In the genomic region with DNA sequence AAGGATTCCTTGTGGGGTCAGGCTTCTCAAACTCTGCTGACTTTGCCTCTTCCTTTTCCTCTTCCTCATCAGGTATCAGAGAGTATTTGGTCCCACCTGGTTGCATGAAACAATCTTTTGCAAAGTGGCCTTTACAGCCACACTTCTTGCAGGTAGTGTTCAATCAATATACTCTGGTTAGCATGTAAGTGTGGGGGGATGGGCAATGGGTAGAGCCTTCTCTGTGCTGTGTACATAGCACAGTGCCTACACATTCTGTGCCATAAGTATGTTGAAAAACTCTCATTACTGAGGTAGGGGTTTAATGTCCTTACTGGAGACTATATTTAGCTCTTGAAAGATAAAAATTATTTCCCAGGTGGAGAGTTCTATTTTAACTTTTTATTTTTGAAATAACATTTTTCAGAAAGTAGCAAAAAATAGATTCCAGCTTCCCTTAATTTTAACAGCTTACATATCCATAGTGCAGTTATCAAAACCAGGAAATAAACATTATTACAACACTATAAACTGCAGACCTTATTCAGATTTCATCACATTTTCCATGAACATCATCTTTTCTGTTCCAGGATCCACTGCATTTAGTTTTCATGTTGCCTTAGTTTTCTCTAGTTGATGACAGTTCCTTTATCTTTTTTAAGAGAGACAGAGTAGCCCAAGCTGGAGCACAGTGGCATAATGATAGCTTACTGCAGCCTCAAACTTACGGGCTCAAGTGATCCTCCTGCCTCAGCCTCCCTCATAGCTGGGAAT, we compare ENCODE assay signal across 29 cellular contexts. TPM values are rescaled to one million over a fixed set of nuclear protein-coding genes. Genes with fewer than 3 reads are reported as not detected.
A peak's percentile ranks its signal among the peaks of the same experiment; 100 is the strongest.
DNase-seq lines count a peak whose midpoint lies in the region; ATAC-seq, FAIRE-seq and TF ChIP-seq lines count a peak whose summit lies in the region.
"Had no signal": no experiment of that assay in that cellular context is flagged by ENCODE, and none has a peak within 500 bp of the region (broad histone marks: within the 10 kb centered on the region; RNA-seq: fewer than 3 reads in every experiment).

No MANE protein-coding gene starts in this region.

- no peak overlapping the region for H3K4me3 ChIP-seq in CD4-positive, CD25-positive, alpha-beta regulatory T cell (ENCODE audit: low read depth, low read length)
- H3K4me3 ChIP-seq in fibroblast of pulmonary artery (replicated peaks; ENCODE audit: low read depth, low read length) (no peak overlapping the region), small intestine (ENCODE audit: low read depth in 1 of 2, low read length in 2 of 2) (no peak overlapping the region), testis (no peak overlapping the region)
- H3K4me3 ChIP-seq: body of pancreas, lung, SK-N-MC, spleen, stomach had no signal

- no peaks in the 10 kb centered on the region for H3K9me3 Mint-ChIP-seq in CD4-positive, CD25-positive, alpha-beta regulatory T cell
- no peaks in the 10 kb centered on the region for H3K9me3 Mint-ChIP-seq in IgD-negative memory B cell
- H3K9me3 Mint-ChIP-seq: activated B cell treated with CpG ODN at 0.5 μM for 24 hours; activated CD4-positive, alpha-beta memory T cell treated with anti-CD3 and anti-CD28 coated beads for 36 hours; CD8-positive, alpha-beta T cell; endodermal cell had no signal

- intact Hi-C loops in testis (cut with DNase I; ENCODE audit: low total_unique reads), result loop anchor here (5.0 to 10.0 kb wide), 2 partner anchors 171 to 323 kb away; no protein-coding TSS in a partner anchor

- H3K36me3 ChIP-seq in CD4-positive, CD25-positive, alpha-beta regulatory T cell (ENCODE audit: control insufficient read depth, insufficient read depth, low read length), result peaks cover 20% of the 10 kb centered on the region
- H3K36me3 ChIP-seq in small intestine (ENCODE audit: control insufficient read depth in 2 of 2, insufficient read depth in 2 of 2, low read length in 2 of 2) (peaks cover 2 to 3% of the 10 kb centered on the region in 2 donors), testis (ENCODE audit: low read depth, missing control alignments) (no peaks in the 10 kb centered on the region)

- 45 to 100% (median 92%) methylated on average over 1 of the region's 1 CpG for WGBS in small intestine, 3 donors
- 43 to 47% methylated on average over 1 of the region's 1 CpG for WGBS in testis, 2 donors

- H3K27ac ChIP-seq in CD4-positive, CD25-positive, alpha-beta regulatory T cell (ENCODE audit: insufficient read depth, low read length, poor library complexity, severe bottlenecking), result no peak overlapping the region
- H3K27ac ChIP-seq in small intestine (ENCODE audit: low read depth in 1 of 2, low read length in 1 of 2) (no peak overlapping the region), testis (no peak overlapping the region)
- H3K27ac ChIP-seq: body of pancreas, SK-N-MC, spleen, stomach had no signal

- peaks cover 29% of the 10 kb centered on the region for H3K36me3 Mint-ChIP-seq in CD4-positive, CD25-positive, alpha-beta regulatory T cell
- peaks cover 1% of the 10 kb centered on the region for H3K36me3 Mint-ChIP-seq in IgD-negative memory B cell

- no peak for ATAC-seq in CD4-positive, CD25-positive, alpha-beta regulatory T cell (ENCODE audit: low read depth in 2 of 2)
- no peak for ATAC-seq in HG02870 (IDR thresholded peaks at IDR 0.05; ENCODE audit: unreplicated experiment)
- ATAC-seq: body of pancreas; CD8-positive, alpha-beta T cell had no signal

- no peaks in the 10 kb centered on the region for H3K27me3 ChIP-seq in CD4-positive, CD25-positive, alpha-beta regulatory T cell (ENCODE audit: control insufficient read depth, insufficient read depth, low read length)
- H3K27me3 ChIP-seq in small intestine (ENCODE audit: control insufficient read depth in 2 of 2, insufficient read depth in 2 of 2, low read length in 2 of 2) (no peaks in the 10 kb centered on the region), testis (no peaks in the 10 kb centered on the region)
- H3K27me3 ChIP-seq: body of pancreas, spleen, stomach had no signal

- no peak for FAIRE-seq in small intestine (lab: Jason Lieb, UNC)
- FAIRE-seq: colon, GM18507, H1, urothelium cell line had no signal

- no peak for TF ChIP-seq POLR2A in testis (IDR thresholded peaks at IDR 0.05)

- no peak for TF ChIP-seq CTCF in fibroblast of pulmonary artery (IDR thresholded peaks at IDR 0.05; ENCODE audit: low read length, missing control alignments)
- no peak for TF ChIP-seq CTCF in testis (IDR thresholded peaks at IDR 0.05)

- H3K4me3 Mint-ChIP-seq in CD4-positive, CD25-positive, alpha-beta regulatory T cell, result no peak overlapping the region
- no peak overlapping the region for H3K4me3 Mint-ChIP-seq in IgD-negative memory B cell
- H3K4me3 Mint-ChIP-seq: activated B cell treated with CpG ODN at 0.5 μM for 24 hours; activated CD4-positive, alpha-beta memory T cell treated with anti-CD3 and anti-CD28 coated beads for 36 hours; CD8-positive, alpha-beta T cell; endodermal cell had no signal

- DNase-seq in CD4-positive, CD25-positive, alpha-beta regulatory T cell, result no peak
- DNase-seq in fibroblast of pulmonary artery (ENCODE audit: low read depth) (peak; percentile 56), small intestine (peak; percentile 19), testis (no peak)
- no peak for DNase-seq in activated effector memory CD4-positive, alpha-beta T cell treated with Interleukin-2 at 50 U/mL for 16 hours
- DNase-seq: activated B cell treated with CpG ODN at 0.5 μM for 24 hours; activated CD4-positive, alpha-beta memory T cell treated with anti-CD3 and anti-CD28 coated beads for 36 hours; activated naive CD4-positive, alpha-beta T cell treated with anti-CD3 and anti-CD28 coated beads, Interleukin-2, amount 50 U/mL, for 16 hours; activated T-cell treated with anti-CD3 and anti-CD28 coated beads for 4 hours; body of pancreas; CD8-positive, alpha-beta T cell; endodermal cell; NCI-H146; NCI-H2171; NCI-H526 treated with DMSO at 0.1 percent for 48 hours; occipital lobe; retina; RPMI8226; spleen; stimulated activated CD4-positive, alpha-beta T cell treated with anti-CD3 and anti-CD28 coated beads, Interleukin-4, amount 100 ng/mL, for 24 hours; stomach had no signal

- H3K4me1 ChIP-seq in CD4-positive, CD25-positive, alpha-beta regulatory T cell (ENCODE audit: control insufficient read depth, insufficient read depth, low read length, poor library complexity, severe bottlenecking), result peaks cover 25% of the 10 kb centered on the region
- no peaks in the 10 kb centered on the region for H3K4me1 ChIP-seq in small intestine (ENCODE audit: control insufficient read depth in 2 of 2, insufficient read depth in 1 of 2, low read depth in 1 of 2, low read length in 1 of 2)
- no peaks in the 10 kb centered on the region for H3K4me1 ChIP-seq in testis

- peaks cover 27 to 53% (median 42%) of the 10 kb centered on the region in 4 donors for H3K4me1 Mint-ChIP-seq in CD4-positive, CD25-positive, alpha-beta regulatory T cell
- H3K4me1 Mint-ChIP-seq in IgD-negative memory B cell, result peaks cover 7 to 10% (median 8%) of the 10 kb centered on the region in 3 donors
- H3K4me1 Mint-ChIP-seq: endodermal cell had no signal

- H3K27me3 Mint-ChIP-seq in CD4-positive, CD25-positive, alpha-beta regulatory T cell, result no peaks in the 10 kb centered on the region
- no peaks in the 10 kb centered on the region for H3K27me3 Mint-ChIP-seq in IgD-negative memory B cell
- H3K27me3 Mint-ChIP-seq: activated B cell treated with CpG ODN at 0.5 μM for 24 hours; activated CD4-positive, alpha-beta memory T cell treated with anti-CD3 and anti-CD28 coated beads for 36 hours had no signal

- H3K27ac Mint-ChIP-seq in CD4-positive, CD25-positive, alpha-beta regulatory T cell, result peak overlapping the region in 2 of 3 donors; percentile 7 to 84
- H3K27ac Mint-ChIP-seq in IgD-negative memory B cell, result peak overlapping the region in 2 of 3 donors; percentile 49 to 62
- H3K27ac Mint-ChIP-seq: activated B cell treated with CpG ODN at 0.5 μM for 24 hours; activated CD4-positive, alpha-beta memory T cell treated with anti-CD3 and anti-CD28 coated beads for 36 hours; CD8-positive, alpha-beta T cell; endodermal cell had no signal

- H3K9me3 ChIP-seq in CD4-positive, CD25-positive, alpha-beta regulatory T cell (ENCODE audit: control insufficient read depth in 2 of 2, low read length in 2 of 2), result no peaks in the 10 kb centered on the region
- H3K9me3 ChIP-seq in small intestine (ENCODE audit: control insufficient read depth, low read depth), result no peaks in the 10 kb centered on the region
- H3K9me3 ChIP-seq in testis, result no peaks in the 10 kb centered on the region
- H3K9me3 ChIP-seq: body of pancreas, spleen, stomach had no signal

RNA-seq across cellular contexts. Expression of gene TTC1, which starts 15.1 kb away (rescaled TPM):
- total RNA-seq in CD4-positive, CD25-positive, alpha-beta regulatory T cell, result 33.6 TPM
- polyA plus RNA-seq in CD4-positive, CD25-positive, alpha-beta regulatory T cell, result 100 to 1,000 TPM in 3 of 4 donors, 10 to 100 TPM in 1; 85.7 to 118 (median 105) TPM
- polyA plus RNA-seq in IgD-negative memory B cell, result 80.0 TPM
- 10 to 100 TPM; 42.2 to 49.2 (median 44.7) TPM for polyA plus RNA-seq in small intestine
- total RNA-seq in testis, result 10 to 100 TPM; 38.2 to 50.2 TPM
- 50.3 TPM for polyA plus RNA-seq in testis (ENCODE audit: insufficient read depth, low read depth, low replicate concordance)

Comparison
In these comparisons a context has a peak if more than half of its experiments do, and no peak if none do; other contexts are left out.
1. DNase-seq: peak in fibroblast of pulmonary artery (single experiment) and small intestine (single experiment); none in CD4-positive, CD25-positive, alpha-beta regulatory T cell (0 of 3), testis (single experiment) and activated effector memory CD4-positive, alpha-beta T cell treated with Interleukin-2 at 50 U/mL for 16 hours (single experiment).